11 cellular contexts compared by ENCODE assay signal in the genomic region with DNA sequence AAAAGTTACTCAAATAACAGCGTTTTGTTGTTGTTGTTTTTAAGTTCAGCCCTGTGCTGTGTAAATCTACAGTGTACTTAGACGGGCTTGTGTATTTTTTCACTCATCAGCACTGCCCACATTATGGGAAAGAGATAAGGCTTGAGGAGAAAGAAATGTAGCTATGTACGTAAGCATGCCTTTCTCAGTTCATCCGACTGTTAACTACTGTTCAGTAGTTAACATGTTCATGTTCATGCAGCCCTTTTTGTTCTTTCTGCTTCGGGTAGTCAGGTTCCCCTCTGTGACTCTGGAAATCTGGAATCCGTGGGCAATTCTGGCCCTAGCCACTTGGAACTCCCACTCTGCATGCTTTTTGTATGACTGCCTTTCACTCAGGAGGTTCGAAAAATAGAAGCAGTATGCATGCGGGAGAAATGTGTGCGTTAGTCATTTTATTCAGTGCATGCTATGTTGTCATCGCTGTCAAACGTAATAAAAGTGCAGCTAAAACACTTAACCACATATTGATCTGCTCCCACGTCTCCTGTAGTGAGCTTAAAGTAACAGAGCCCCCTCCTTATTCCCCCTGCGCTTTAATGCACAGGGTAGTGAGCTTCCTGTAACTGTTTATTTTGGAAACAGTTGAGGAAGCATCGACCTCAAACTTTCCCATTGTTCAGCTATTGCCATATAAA.
DNase-seq lines count a peak whose midpoint lies in the region; ATAC-seq and TF ChIP-seq lines count a peak whose summit lies in the region.
"Had no signal": no experiment of that assay in that cellular context is flagged by ENCODE, and none has a peak within 500 bp of the region (broad histone marks: within the 10 kb centered on the region; RNA-seq: fewer than 3 reads in every experiment).

No MANE protein-coding gene starts in this region.

- peaks cover 3% of the 10 kb centered on the region for H3K27me3 Mint-ChIP-seq in type B pancreatic cell

- peak; percentile 75 for DNase-seq in HS-5 (ENCODE audit: low read depth)
- peak; percentile 91 for DNase-seq in brain microvascular endothelial cell
- DNase-seq in kidney tubule cell (ENCODE audit: low spot score) = peak; percentile 59
- no peak for DNase-seq in type B pancreatic cell (ENCODE audit: extremely low spot score, unreplicated experiment)
- DNase-seq: activated CD4-positive, alpha-beta T cell treated with anti-CD3 and anti-CD28 coated beads, Interleukin-2, amount 10 ng/mL, durations not matched to agents 7 days and 5 days; PC-9; spleen had no signal

- H3K4me3 Mint-ChIP-seq in type B pancreatic cell = peak overlapping the region; percentile 48
- H3K4me3 Mint-ChIP-seq: activated CD4-positive, alpha-beta T cell treated with anti-CD3 and anti-CD28 coated beads, Interleukin-2, amount 10 ng/mL, durations not matched to agents 7 days and 5 days; stimulated activated naive CD8-positive, alpha-beta T cell treated with anti-CD3 and anti-CD28 coated beads, Interleukin-15, Interleukin-2, amounts not matched to agents 100 ng/mL and 50 ng/mL, for 24 hours had no signal

- peak; percentile 34 for TF ChIP-seq CTCF in brain microvascular endothelial cell (IDR thresholded peaks at IDR 0.05; ENCODE audit: low read depth, low read length, missing control alignments)
- TF ChIP-seq CTCF in type B pancreatic cell (conservative IDR thresholded peaks at IDR 0.05) = no peak

- ATAC-seq in GM21717 (IDR thresholded peaks at IDR 0.05; ENCODE audit: unreplicated experiment) (no peak), GM19467 (IDR thresholded peaks at IDR 0.05; ENCODE audit: unreplicated experiment) (no peak), HG02678 (IDR thresholded peaks at IDR 0.05; ENCODE audit: unreplicated experiment) (no peak)

- H3K4me3 ChIP-seq in brain microvascular endothelial cell (ENCODE audit: low read depth, low read length) = peak overlapping the region; percentile 2
- H3K4me3 ChIP-seq: PC-9, spleen had no signal

- no peaks in the 10 kb centered on the region for H3K36me3 ChIP-seq in brain microvascular endothelial cell (replicated peaks)
- H3K36me3 ChIP-seq: spleen had no signal

- no peaks in the 10 kb centered on the region for H3K27me3 ChIP-seq in brain microvascular endothelial cell (replicated peaks)

- peaks cover 34% of the 10 kb centered on the region for H3K4me1 Mint-ChIP-seq in type B pancreatic cell (ENCODE audit: unreplicated experiment)
- H3K4me1 Mint-ChIP-seq: activated CD4-positive, alpha-beta T cell treated with anti-CD3 and anti-CD28 coated beads, Interleukin-2, amount 10 ng/mL, durations not matched to agents 7 days and 5 days had no signal

- H3K27ac ChIP-seq in brain microvascular endothelial cell = peak overlapping the region; percentile 91
- H3K27ac ChIP-seq: PC-9 had no signal

- H3K27ac Mint-ChIP-seq in type B pancreatic cell = peak overlapping the region; percentile 29
- H3K27ac Mint-ChIP-seq: activated CD4-positive, alpha-beta T cell treated with anti-CD3 and anti-CD28 coated beads, Interleukin-2, amount 10 ng/mL, durations not matched to agents 7 days and 5 days; stimulated activated naive CD8-positive, alpha-beta T cell treated with anti-CD3 and anti-CD28 coated beads, Interleukin-15, Interleukin-2, amounts not matched to agents 100 ng/mL and 50 ng/mL, for 24 hours had no signal

- H3K36me3 Mint-ChIP-seq in type B pancreatic cell = no peaks in the 10 kb centered on the region

- no peaks in the 10 kb centered on the region for H3K9me3 Mint-ChIP-seq in type B pancreatic cell
- H3K9me3 Mint-ChIP-seq: activated CD4-positive, alpha-beta T cell treated with anti-CD3 and anti-CD28 coated beads, Interleukin-2, amount 10 ng/mL, durations not matched to agents 7 days and 5 days; stimulated activated naive CD8-positive, alpha-beta T cell treated with anti-CD3 and anti-CD28 coated beads, Interleukin-15, Interleukin-2, amounts not matched to agents 100 ng/mL and 50 ng/mL, for 24 hours had no signal

- in situ Hi-C loops in brain microvascular endothelial cell (cut with HindIII; ENCODE audit: low pct_ligation_motif_present, low sequenced_read_pairs) = loop anchor here (25.0 kb wide), 1 partner anchor 760 kb away; no protein-coding TSS in a partner anchor
